8 cellular contexts compared by ENCODE assay signal in genomic region chr13:99218969-99219368, GRCh38. TPM values are rescaled to one million over a fixed set of nuclear protein-coding genes. Genes with fewer than 3 reads are reported as not detected.
DNase-seq lines count a peak whose midpoint lies in the region; TF ChIP-seq lines count a peak whose summit lies in the region.

No MANE protein-coding gene starts in this region.

- H3K27me3 ChIP-seq in cardiac muscle cell = no peaks in the 10 kb centered on the region
- H3K27me3 ChIP-seq in thymus (ENCODE audit: control insufficient read depth, insufficient read depth) = no peaks in the 10 kb centered on the region

- H3K36me3 ChIP-seq in cardiac muscle cell = no peaks in the 10 kb centered on the region
- H3K36me3 ChIP-seq in thymus (ENCODE audit: control insufficient read depth, insufficient read depth) = peaks cover 3% of the 10 kb centered on the region

- H3K4me1 ChIP-seq in cardiac muscle cell (ENCODE audit: low read depth) = peaks cover 20% of the 10 kb centered on the region
- peaks cover 37% of the 10 kb centered on the region for H3K4me1 ChIP-seq in thymus (ENCODE audit: control insufficient read depth, insufficient read depth, low read length)

- H3K9me3 ChIP-seq in cardiac muscle cell (ENCODE audit: low read depth) = no peaks in the 10 kb centered on the region
- H3K9me3 ChIP-seq in thymus (ENCODE audit: control insufficient read depth) = no peaks in the 10 kb centered on the region

- TF ChIP-seq CTCF in cardiac muscle cell (IDR thresholded peaks at IDR 0.05; ENCODE audit: low read depth, low read length) (no peak), GM10266 (IDR thresholded peaks at IDR 0.05; ENCODE audit: control insufficient read depth, insufficient read depth, low read depth, missing control alignments) (no peak)

- intact Hi-C loops in cardiac septum (cut with DNase I) = no loop called here

- H3K4me3 ChIP-seq in cardiac muscle cell (no peak overlapping the region), thymus (ENCODE audit: low read length) (no peak overlapping the region)

- peak overlapping the region; percentile 82 for H3K27ac ChIP-seq in cardiac muscle cell
- H3K27ac ChIP-seq in thymus (ENCODE audit: low read depth) = peak overlapping the region; percentile 9

- WGBS in thymus = 3% methylated on average over 2 of the region's 2 CpGs

- DNase-seq in cardiac muscle cell (ENCODE audit: low read depth in 1 of 2, low spot score in 1 of 2) = no peak
- DNase-seq in cardiac septum (ENCODE audit: low spot score) = no peak
- DNase-seq in T-helper 2 cell = peak in 4 of 5 experiments; percentile 14 to 92 (median 68)
- peak; percentile 39 for DNase-seq in effector CD8-positive, alpha-beta T cell (lab: John Stamatoyannopoulos, UW)
- no peak for DNase-seq in NCI-H2196 (lab: John Stamatoyannopoulos, UW; ENCODE audit: unreplicated experiment)
- DNase-seq in GM10266 (ENCODE audit: extremely low spot score) = no peak
- DNase-seq in SK-N-DZ (ENCODE audit: low spot score) = no peak

RNA-seq across cellular contexts. Expression of gene UBAC2, which starts 18.3 kb away (rescaled TPM):
- 71.2 and 72.1 TPM in 2 replicates for total RNA-seq in cardiac muscle cell
- 127 and 130 TPM in 2 replicates for polyA plus RNA-seq in cardiac muscle cell
- 61.2 TPM for total RNA-seq in cardiac septum
- polyA plus RNA-seq in thymus = 69.1 TPM
- polyA plus RNA-seq in SK-N-DZ (2014; cell fraction: cytosol; rRNA removed) = 74.0 and 78.5 TPM in 2 replicates
- 30.1 and 32.7 TPM in 2 replicates for polyA plus RNA-seq in SK-N-DZ (2014; cell fraction: nucleus; rRNA removed)

RNA-seq across cellular contexts. Expression of gene GPR18, which starts 39.2 kb away (rescaled TPM):
- total RNA-seq in cardiac muscle cell (not detected in 2 replicates), cardiac septum (not detected)
- polyA plus RNA-seq in cardiac muscle cell (0.31 and 1.2 TPM in 2 replicates), thymus (6.7 TPM)
- polyA plus RNA-seq in SK-N-DZ (2014; cell fraction: cytosol; rRNA removed) = not detected in 2 replicates
- polyA plus RNA-seq in SK-N-DZ (2014; cell fraction: nucleus; rRNA removed) = not detected in 2 replicates

Comparison
In these comparisons a context has a peak if more than half of its experiments do, and no peak if none do; other contexts are left out.
1. DNase-seq: peak in T-helper 2 cell (4 of 5) and effector CD8-positive, alpha-beta T cell (single experiment); none in cardiac muscle cell (0 of 2), cardiac septum (single experiment), NCI-H2196 (single experiment), GM10266 (single experiment) and SK-N-DZ (single experiment).